Comparison of ENCODE assay signal across 8 cellular contexts in the genomic region with DNA sequence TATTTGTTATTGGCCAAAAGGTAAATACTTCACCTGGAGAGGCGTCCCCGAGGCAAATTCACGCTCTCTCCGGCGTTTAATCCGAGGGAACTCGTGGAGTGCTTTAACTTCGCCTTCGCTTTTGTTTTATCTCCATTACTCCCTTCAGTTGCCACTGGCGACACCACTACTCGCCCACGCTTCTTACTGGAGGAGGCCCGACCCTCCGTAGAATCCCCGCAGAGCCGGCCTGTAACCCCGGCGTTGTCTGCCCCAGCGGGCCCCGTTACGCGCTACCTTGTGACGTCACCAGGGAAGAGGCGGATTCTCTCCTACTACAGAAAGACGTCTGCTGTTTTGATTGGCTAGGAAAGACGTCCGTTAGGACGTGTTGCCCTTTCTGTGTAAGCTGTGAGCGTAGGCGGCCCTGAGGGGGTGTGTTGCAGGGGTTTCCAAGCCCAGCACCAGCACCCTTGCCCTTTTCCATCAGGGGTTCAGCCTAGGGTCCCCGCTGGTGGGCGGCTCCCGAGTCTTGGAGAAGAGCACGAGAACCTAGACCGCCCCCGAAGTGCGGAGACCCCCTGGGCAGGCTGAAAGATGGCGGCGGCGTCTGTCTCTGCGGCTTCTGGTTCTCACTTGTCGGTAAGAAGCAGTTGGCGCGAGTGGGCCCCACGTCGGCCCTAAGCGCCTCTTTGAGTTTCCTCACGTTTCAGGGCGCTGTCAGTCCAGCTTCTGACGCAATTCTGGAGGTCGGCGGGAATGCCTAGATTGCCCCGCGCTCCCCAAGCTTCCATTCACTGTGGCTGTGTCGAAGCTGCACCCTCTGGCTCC. TPM values are rescaled to one million over a fixed set of nuclear protein-coding genes. Genes with fewer than 3 reads are reported as not detected.
DNase-seq lines count a peak whose midpoint lies in the region; ATAC-seq and TF ChIP-seq lines count a peak whose summit lies in the region.

TSS of gene CEP57 (plus strand) at position 376 of the 810 bp plus-strand sequence. CDS start at position 577, 201 bp downstream.

- ATAC-seq in HG03442 (IDR thresholded peaks at IDR 0.05; ENCODE audit: unreplicated experiment), result peak; percentile 66
- ATAC-seq in activated CD4-positive, alpha-beta T cell treated with anti-CD3 and anti-CD28 coated beads for 36 hours, result peak; percentile 67

- peak within 1 kb of the TSS; percentile 93 for H3K4me3 ChIP-seq in choroid plexus epithelial cell (ENCODE audit: low read depth, low read length)
- H3K4me3 ChIP-seq in kidney epithelial cell (ENCODE audit: low read depth, low read length), result peak within 1 kb of the TSS; percentile 71

- CTCF ChIA-PET in activated CD4-positive, alpha-beta T cell treated with anti-CD3 and anti-CD28 coated beads for 36 hours (lab: Charles Lee), result interaction anchor here (0.6 to 2.2 kb wide), 14 partner anchors 12 to 814 kb away, joined by 3 to 8 read pairs (median 4); partner anchors contain the start of genes CCDC82, JRKL, MAML2 and SESN3

- POLR2A ChIA-PET in activated CD4-positive, alpha-beta T cell treated with anti-CD3 and anti-CD28 coated beads for 36 hours (lab: Charles Lee), result interaction anchor here (0.7 to 2.1 kb wide), 22 partner anchors 12 to 817 kb away, joined by 3 to 19 read pairs (median 3); partner anchors contain the start of genes CCDC82, CWC15, JRKL and KDM4D

- H3K27me3 Mint-ChIP-seq in activated CD4-positive, alpha-beta T cell treated with anti-CD3 and anti-CD28 coated beads for 36 hours, result no peaks in the 10 kb centered on the region

- TF ChIP-seq CTCF in choroid plexus epithelial cell (conservative IDR thresholded peaks at IDR 0.05; ENCODE audit: low read depth, low read length) (no peak), kidney epithelial cell (IDR thresholded peaks at IDR 0.05; ENCODE audit: insufficient read depth, low read length, poor library complexity, severe bottlenecking) (no peak)

- peak within 1 kb of the TSS; percentile 99 for H3K4me3 Mint-ChIP-seq in activated CD4-positive, alpha-beta T cell treated with anti-CD3 and anti-CD28 coated beads for 36 hours

- peak within 1 kb of the TSS; percentile 100 for H3K27ac Mint-ChIP-seq in activated CD4-positive, alpha-beta T cell treated with anti-CD3 and anti-CD28 coated beads for 36 hours

- no peaks in the 10 kb centered on the region for H3K27me3 ChIP-seq in kidney epithelial cell (ENCODE audit: control insufficient read depth, insufficient read depth, low read length)

- peaks cover 53% of the 10 kb centered on the region for H3K4me1 Mint-ChIP-seq in activated CD4-positive, alpha-beta T cell treated with anti-CD3 and anti-CD28 coated beads for 36 hours

- DNase-seq in AML-193 (lab: John Stamatoyannopoulos, UW), result peak; percentile 91 to 95
- peak; percentile 67 for DNase-seq in GM19238 (ENCODE audit: insufficient read length, low spot score)
- peak; percentile 91 to 96 for DNase-seq in NCI-H524 (lab: John Stamatoyannopoulos, UW)
- peak; percentile 98 for DNase-seq in activated CD4-positive, alpha-beta T cell treated with anti-CD3 and anti-CD28 coated beads for 36 hours
- DNase-seq in choroid plexus epithelial cell (ENCODE audit: low read depth), result peak; percentile 99
- DNase-seq in kidney epithelial cell (ENCODE audit: low read depth), result peak; percentile 95
- DNase-seq in stimulated activated CD4-positive, alpha-beta T cell treated with anti-CD3 and anti-CD28 coated beads, Interleukin-15, amount 100 ng/mL, for 48 hours (ENCODE audit: low read depth in 2 of 2), result peak; percentile 94 to 96

- no peaks in the 10 kb centered on the region for H3K9me3 Mint-ChIP-seq in activated CD4-positive, alpha-beta T cell treated with anti-CD3 and anti-CD28 coated beads for 36 hours (ENCODE audit: low read depth)

- no peaks in the 10 kb centered on the region for H3K36me3 ChIP-seq in kidney epithelial cell (ENCODE audit: control insufficient read depth, insufficient read depth, low read length)

- intact Hi-C loops in activated CD4-positive, alpha-beta T cell treated with anti-CD3 and anti-CD28 coated beads for 36 hours (cut with DNase I, micrococcal nuclease), result loop anchor here (1.0 to 5.0 kb wide), 11 partner anchors 132 to 1298 kb away; partner anchors contain the start of genes ANKRD49 (in 2 of the 2), CWC15 (in 2 of the 2), KDM4D (in 2 of the 2) and MRE11 (in 2 of the 2)

- peaks cover 58% of the 10 kb centered on the region for H3K36me3 Mint-ChIP-seq in activated CD4-positive, alpha-beta T cell treated with anti-CD3 and anti-CD28 coated beads for 36 hours (ENCODE audit: low read depth)

RNA-seq across cellular contexts. Expression of gene CEP57, which starts in this region (rescaled TPM):
- total RNA-seq in activated CD4-positive, alpha-beta T cell treated with anti-CD3 and anti-CD28 coated beads for 36 hours, result 100 to 1,000 TPM; 101 to 134 TPM
- total RNA-seq in kidney epithelial cell, result 44.8 and 51.8 TPM in 2 replicates

Comparison
In these comparisons a context has a peak if more than half of its experiments do, and no peak if none do; other contexts are left out.
1. Peak in every context shown above with its lines: DNase-seq, ATAC-seq and H3K4me3 ChIP-seq.